ENCODE assay signal across 8 cellular contexts in genomic region chr19:51926426-51926783, GRCh38.
DNase-seq lines count a peak whose midpoint lies in the region; ATAC-seq and TF ChIP-seq lines count a peak whose summit lies in the region.

No MANE protein-coding gene starts in this region.

- no peak for TF ChIP-seq CTCF in WI38 (IDR thresholded peaks at IDR 0.05; ENCODE audit: low read depth, low read length)
- TF ChIP-seq CTCF in foreskin fibroblast (IDR thresholded peaks at IDR 0.05; ENCODE audit: low read depth, low read length): no peak
- TF ChIP-seq CTCF in retinal pigment epithelial cell (conservative IDR thresholded peaks at IDR 0.05; ENCODE audit: low read depth, low read length): no peak

- DNase-seq in foreskin fibroblast: no peak
- DNase-seq in retinal pigment epithelial cell (ENCODE audit: low read depth): no peak
- DNase-seq in stimulated activated CD4-positive, alpha-beta T cell treated with anti-CD3 and anti-CD28 coated beads, Interleukin-2, amount 100 ng/mL, for 48 hours: no peak
- no peak for DNase-seq in NCI-H510A (lab: John Stamatoyannopoulos, UW)

- H3K4me3 ChIP-seq in GM08714 (ENCODE audit: low read length) (peak overlapping the region; percentile 79), WI38 (ENCODE audit: low read depth, low read length) (peak overlapping the region; percentile 89), foreskin fibroblast (ENCODE audit: low read depth in 1 of 2, low read length in 2 of 2) (peak overlapping the region; percentile 80 to 83), retinal pigment epithelial cell (ENCODE audit: low read length) (peak overlapping the region; percentile 99)

- no peak for ATAC-seq in HG02759 (IDR thresholded peaks at IDR 0.05; ENCODE audit: unreplicated experiment)
- ATAC-seq in GM21367 (IDR thresholded peaks at IDR 0.05; ENCODE audit: unreplicated experiment): no peak
